Comparison of ENCODE assay signal across 17 cellular contexts in genomic region chrX:20461576-20461975, GRCh38.
DNase-seq lines count a peak whose midpoint lies in the region; ATAC-seq and TF ChIP-seq lines count a peak whose summit lies in the region.
"Had no signal": no experiment of that assay in that cellular context is flagged by ENCODE, and none has a peak within 500 bp of the region (broad histone marks: within the 10 kb centered on the region; RNA-seq: fewer than 3 reads in every experiment).

No MANE protein-coding gene starts in this region.

- TF ChIP-seq CTCF in brain (conservative IDR thresholded peaks at IDR 0.05), result no peak

- H3K27ac Mint-ChIP-seq in brain, result peak overlapping the region in 3 of 5 experiments; percentile 18 to 72 (median 24)
- H3K27ac Mint-ChIP-seq: natural killer cell had no signal

- no peak overlapping the region for H3K4me3 Mint-ChIP-seq in brain
- H3K4me3 Mint-ChIP-seq: natural killer cell; stimulated activated naive CD8-positive, alpha-beta T cell treated with anti-CD3 and anti-CD28 coated beads, Interleukin-15, amount 100 ng/mL, for 72 hours had no signal

- H3K9me3 Mint-ChIP-seq in brain, result peaks cover 0 to 7% (median 0%) of the 10 kb centered on the region in 5 experiments
- H3K9me3 Mint-ChIP-seq: natural killer cell had no signal

- DNase-seq in COLO829 (ENCODE audit: low spot score) (peak; percentile 88), LHCN-M2 (ENCODE audit: low read depth) (peak; percentile 13), kidney tubule cell (ENCODE audit: low spot score) (peak; percentile 94), inferior parietal cortex (ENCODE audit: extremely low spot score) (no peak)
- DNase-seq: activated CD4-positive, alpha-beta T cell treated with anti-CD3 and anti-CD28 coated beads for 1 hour; adrenal gland; C1 segment of cervical spinal cord; GDM1; natural killer cell; NCI-H2107; stimulated activated naive CD8-positive, alpha-beta T cell treated with anti-CD3 and anti-CD28 coated beads, Interleukin-15, amount 100 ng/mL, for 72 hours had no signal

- no peaks in the 10 kb centered on the region for H3K36me3 Mint-ChIP-seq in brain
- H3K36me3 Mint-ChIP-seq: natural killer cell had no signal

- peaks cover 8% of the 10 kb centered on the region for H3K27me3 Mint-ChIP-seq in brain
- H3K27me3 Mint-ChIP-seq: stimulated activated naive CD8-positive, alpha-beta T cell treated with anti-CD3 and anti-CD28 coated beads, Interleukin-15, amount 100 ng/mL, for 72 hours had no signal

- ATAC-seq in GM18868 (IDR thresholded peaks at IDR 0.05; ENCODE audit: unreplicated experiment), result no peak
- no peak for ATAC-seq in HG02885 (IDR thresholded peaks at IDR 0.05; ENCODE audit: poor library complexity, unreplicated experiment)
- ATAC-seq in HG03354 (IDR thresholded peaks at IDR 0.05; ENCODE audit: poor library complexity, severe bottlenecking, unreplicated experiment), result no peak
- ATAC-seq: HCT116; left lobe of liver; natural killer cell; stimulated activated naive CD8-positive, alpha-beta T cell treated with anti-CD3 and anti-CD28 coated beads, Interleukin-15, amount 100 ng/mL, for 72 hours had no signal

- peaks cover 12% of the 10 kb centered on the region for H3K4me1 Mint-ChIP-seq in brain
